ENCODE assay signal across 19 cellular contexts in genomic region chr11:119982517-119983239, GRCh38.
DNase-seq lines count a peak whose midpoint lies in the region; ATAC-seq lines count a peak whose summit lies in the region.
"Had no signal": no experiment of that assay in that cellular context is flagged by ENCODE, and none has a peak within 500 bp of the region (broad histone marks: within the 10 kb centered on the region; RNA-seq: fewer than 3 reads in every experiment).

No MANE protein-coding gene starts in this region.

- H3K9me3 Mint-ChIP-seq in activated T-cell treated with anti-CD3 and anti-CD28 coated beads, Interleukin-2, amount 50 U/mL, for 72 hours, result no peaks in the 10 kb centered on the region
- H3K9me3 Mint-ChIP-seq: activated naive CD8-positive, alpha-beta T cell treated with anti-CD3 and anti-CD28 coated beads, Interleukin-2, amount 50 U/mL, for 24 hours had no signal

- H3K27ac ChIP-seq in temporal lobe (ENCODE audit: low read depth, low read length), result peak overlapping the region; percentile 70
- H3K27ac ChIP-seq: C4-2B, coronary artery, HL-60 had no signal

- DNase-seq in NCI-H446 treated with DMSO at 0.1 percent for 48 hours (lab: John Stamatoyannopoulos, UW), result peak; percentile 17
- DNase-seq in NCI-H446 (lab: John Stamatoyannopoulos, UW), result no peak
- peak; percentile 86 for DNase-seq in NCI-H2107 treated with DMSO at 0.1 percent for 48 hours (lab: John Stamatoyannopoulos, UW; ENCODE audit: unreplicated experiment)
- peak; percentile 6 for DNase-seq in fibroblast of the conjunctiva (ENCODE audit: low read depth)
- DNase-seq in activated T-cell treated with anti-CD3 and anti-CD28 coated beads, Interleukin-2, amount 50 U/mL, for 72 hours, result no peak
- no peak for DNase-seq in activated CD4-positive, CD25-positive, alpha-beta regulatory T cell (lab: John Stamatoyannopoulos, UW)
- DNase-seq: activated effector memory CD4-positive, alpha-beta T cell treated with Interleukin-2 at 50 U/mL for 16 hours; activated naive CD8-positive, alpha-beta T cell treated with anti-CD3 and anti-CD28 coated beads, Interleukin-2, amount 50 U/mL, for 24 hours; islet precursor cell; NCI-H1436 treated with DMSO at 0.1 percent for 48 hours; NCI-H524 treated with DMSO at 0.1 percent for 48 hours; occipital lobe; Right ventricle myocardium superior; stimulated activated CD8-positive, alpha-beta memory T cell treated with anti-CD3 and anti-CD28 coated beads, Interleukin-4, amount 100 ng/mL, for 48 hours had no signal

- no peak overlapping the region for H3K4me3 Mint-ChIP-seq in activated T-cell treated with anti-CD3 and anti-CD28 coated beads, Interleukin-2, amount 50 U/mL, for 72 hours
- H3K4me3 Mint-ChIP-seq: activated naive CD8-positive, alpha-beta T cell treated with anti-CD3 and anti-CD28 coated beads, Interleukin-2, amount 50 U/mL, for 24 hours had no signal

- H3K36me3 Mint-ChIP-seq in activated T-cell treated with anti-CD3 and anti-CD28 coated beads, Interleukin-2, amount 50 U/mL, for 72 hours (ENCODE audit: insufficient read depth in 2 of 2), result no peaks in the 10 kb centered on the region

- no peak overlapping the region for H3K27ac Mint-ChIP-seq in activated T-cell treated with anti-CD3 and anti-CD28 coated beads, Interleukin-2, amount 50 U/mL, for 72 hours
- H3K27ac Mint-ChIP-seq: activated naive CD8-positive, alpha-beta T cell treated with anti-CD3 and anti-CD28 coated beads, Interleukin-2, amount 50 U/mL, for 24 hours had no signal

- no peaks in the 10 kb centered on the region for H3K4me1 Mint-ChIP-seq in activated T-cell treated with anti-CD3 and anti-CD28 coated beads, Interleukin-2, amount 50 U/mL, for 72 hours (ENCODE audit: low read depth)
- H3K4me1 Mint-ChIP-seq: activated naive CD8-positive, alpha-beta T cell treated with anti-CD3 and anti-CD28 coated beads, Interleukin-2, amount 50 U/mL, for 24 hours had no signal

- peaks cover 9% of the 10 kb centered on the region for H3K27me3 Mint-ChIP-seq in activated T-cell treated with anti-CD3 and anti-CD28 coated beads, Interleukin-2, amount 50 U/mL, for 72 hours (ENCODE audit: low read depth)

- ATAC-seq in GM18873 (IDR thresholded peaks at IDR 0.05; ENCODE audit: low FRiP score, unreplicated experiment), result no peak
- ATAC-seq in activated T-cell treated with anti-CD3 and anti-CD28 coated beads, Interleukin-2, amount 50 U/mL, for 72 hours (replicated peaks in 1 of 2), result no peak
- ATAC-seq: activated naive CD8-positive, alpha-beta T cell treated with anti-CD3 and anti-CD28 coated beads, Interleukin-2, amount 50 U/mL, for 24 hours had no signal

Comparison
In these comparisons a context has a peak if more than half of its experiments do, and no peak if none do; other contexts are left out.
1. DNase-seq: peak in NCI-H446 treated with DMSO at 0.1 percent for 48 hours (single experiment), NCI-H2107 treated with DMSO at 0.1 percent for 48 hours (single experiment) and fibroblast of the conjunctiva (single experiment); none in NCI-H446 (0 of 2), activated T-cell treated with anti-CD3 and anti-CD28 coated beads, Interleukin-2, amount 50 U/mL, for 72 hours (0 of 2) and activated CD4-positive, CD25-positive, alpha-beta regulatory T cell (0 of 4).